8 cellular contexts compared by ENCODE assay signal in the genomic region with DNA sequence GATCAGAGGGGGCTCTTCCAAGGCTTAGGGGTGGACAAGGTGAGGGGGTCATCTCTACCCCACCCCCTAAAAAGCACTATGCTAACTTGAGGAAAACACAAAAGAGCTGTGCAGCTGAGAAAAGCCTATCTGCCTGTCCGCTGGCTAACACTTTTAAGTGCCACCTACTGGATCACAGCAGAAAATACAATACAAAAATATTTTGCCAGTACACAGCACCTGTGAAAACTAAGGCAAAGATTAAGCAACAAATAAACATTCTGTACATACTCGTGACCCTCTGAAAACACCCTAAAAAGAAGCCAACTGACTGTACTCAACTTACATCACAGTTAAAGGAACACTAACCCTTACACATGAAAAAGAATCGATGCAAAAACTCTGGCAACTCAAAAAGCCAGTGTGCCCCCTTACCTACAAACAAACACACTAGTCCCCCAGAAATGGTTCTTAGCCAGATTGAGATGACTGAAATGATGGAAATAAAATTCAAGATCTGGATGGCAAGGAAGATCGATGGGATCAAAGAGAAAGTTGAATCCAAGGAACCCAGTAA. TPM values are rescaled to one million over a fixed set of nuclear protein-coding genes. Genes with fewer than 3 reads are reported as not detected.
DNase-seq lines count a peak whose midpoint lies in the region; ATAC-seq, FAIRE-seq and TF ChIP-seq lines count a peak whose summit lies in the region.
"Not testable (repeated sequence)": the region's sequence is repeated elsewhere in the genome, so short reads cannot be mapped to it uniquely, and the experiment has no call there.

No MANE protein-coding gene starts in this region.

- not testable (repeated sequence) for TF ChIP-seq EP300 in A549 (IDR thresholded peaks at IDR 0.05)

- H3K23ac ChIP-seq in IMR-90 (ENCODE audit: low read depth, low read length), result not testable (repeated sequence)

- H3K4me1 Mint-ChIP-seq in natural killer cell treated with Interleukin-12 subunit alpha and Interleukin-12 subunit beta and Interleukin-15 and Interleukin-18, amount 100 ng/mL, for 72 hours (ENCODE audit: low read depth in 2 of 2), result peaks cover 9 to 17% of the 10 kb centered on the region in 2 donors

- in situ Hi-C loops in IMR-90 (cut with MboI; ENCODE audit: low sequenced_read_pairs), result loop anchor here (10.0 kb wide), 1 partner anchor 323 kb away; no protein-coding TSS in a partner anchor
- in situ Hi-C loops in Panc1 (cut with HindIII; ENCODE audit: low pct_unique_long_range_greater_than_20kb, low sequenced_read_pairs); astrocyte of the cerebellum (cut with HindIII; ENCODE audit: low sequenced_read_pairs): not testable (repeated sequence)

- not testable (repeated sequence) for H3K79me1 ChIP-seq in IMR-90 (ENCODE audit: low read depth in 1 of 2, low read length in 2 of 2)

- not testable (repeated sequence) for H3K56ac ChIP-seq in IMR-90 (ENCODE audit: extremely low read depth, insufficient read depth, low read length)

- H3K18ac ChIP-seq in IMR-90 (ENCODE audit: low read depth, low read length), result not testable (repeated sequence)

- not testable (repeated sequence) for H3K9ac ChIP-seq in IMR-90 (ENCODE audit: low read depth, low read length)

- H2BK15ac ChIP-seq in IMR-90 (ENCODE audit: low read depth, low read length), result not testable (repeated sequence)

- H3K27me3 Mint-ChIP-seq in natural killer cell treated with Interleukin-12 subunit alpha and Interleukin-12 subunit beta and Interleukin-15 and Interleukin-18, amount 100 ng/mL, for 72 hours, result peaks cover 11 to 23% of the 10 kb centered on the region in 2 donors

- H4K5ac ChIP-seq in IMR-90 (ENCODE audit: low read depth, low read length), result not testable (repeated sequence)

- FAIRE-seq in A549 (lab: Jason Lieb, UNC), result peak; percentile 86

- ATAC-seq in A549 (peak; percentile 57; a peak in 3 of 6 replicates), GM21825 (IDR thresholded peaks at IDR 0.05; ENCODE audit: unreplicated experiment) (peak; percentile 70), IMR-90 (ENCODE audit: low read depth) (peak; percentile 83), Panc1 (peak; percentile 61), foreskin keratinocyte (peak; percentile 45)
- ATAC-seq in natural killer cell treated with Interleukin-12 subunit alpha and Interleukin-12 subunit beta and Interleukin-15 and Interleukin-18, amount 100 ng/mL, for 72 hours, result peak; percentile 48 to 61

- not testable (repeated sequence) for H3K14ac ChIP-seq in IMR-90 (replicated peaks; ENCODE audit: low read depth, low read length)

- not testable (repeated sequence) for H2AK9ac ChIP-seq in IMR-90 (replicated peaks; ENCODE audit: low read depth, low read length, poor library complexity)

- dilution Hi-C loops in IMR-90 (cut with HindIII; ENCODE audit: low sequenced_read_pairs, unreplicated experiment), result not testable (repeated sequence)

- POLR2A ChIA-PET in A549 (lab: Yijun Ruan, JAX); IMR-90 (lab: Charles Lee; ENCODE audit: unreplicated experiment); Panc1 (lab: Charles Lee): not testable (repeated sequence)

- not testable (repeated sequence) for TF ChIP-seq POLR2A in A549 (IDR thresholded peaks at IDR 0.05; ENCODE audit: low read length); IMR-90 (IDR thresholded peaks at IDR 0.05; ENCODE audit: low read depth, low read length)

- not testable (repeated sequence) for H3K4me2 ChIP-seq in A549; IMR-90 (ENCODE audit: low read depth, low read length)

- H3K4me3 ChIP-seq in A549; IMR-90 (ENCODE audit: insufficient read depth, low read depth, low read length); Panc1 (ENCODE audit: low read depth in 2 of 2, low read length in 2 of 2); astrocyte of the cerebellum (ENCODE audit: low read depth, low read length): not testable (repeated sequence)

- H4K91ac ChIP-seq in IMR-90 (ENCODE audit: insufficient read depth, low read depth, low read length), result not testable (repeated sequence)

- not testable (repeated sequence) for DNase-seq in A549 (ENCODE audit: low read depth in 1 of 2, low spot score in 1 of 2); Panc1 (ENCODE audit: low read depth, low spot score); astrocyte of the cerebellum (ENCODE audit: low read depth); natural killer cell treated with Interleukin-12 subunit alpha and Interleukin-12 subunit beta and Interleukin-15 and Interleukin-18, amount 100 ng/mL, for 72 hours (ENCODE audit: low spot score)
- DNase-seq in IMR-90 (peak; percentile 21), foreskin keratinocyte (peak in 1 of 2 donors; percentile 11)

- H2BK120ac ChIP-seq in IMR-90 (ENCODE audit: low read depth, low read length), result not testable (repeated sequence)

- not testable (repeated sequence) for H3K4me3 Mint-ChIP-seq in natural killer cell treated with Interleukin-12 subunit alpha and Interleukin-12 subunit beta and Interleukin-15 and Interleukin-18, amount 100 ng/mL, for 72 hours

- H3K27ac ChIP-seq in A549; IMR-90 (ENCODE audit: insufficient read depth, low read length); Panc1 (ENCODE audit: low read length); foreskin keratinocyte: not testable (repeated sequence)

- TF ChIP-seq CTCF in A549 (IDR thresholded peaks at IDR 0.05) (peak; percentile 35), GM12872 (IDR thresholded peaks at IDR 0.05; ENCODE audit: insufficient read depth, low read depth, low read length) (peak; percentile 51), IMR-90 (conservative IDR thresholded peaks at IDR 0.05; ENCODE audit: low read depth, low read length) (peak; percentile 49), Panc1 (IDR thresholded peaks at IDR 0.05) (peak; percentile 79), astrocyte of the cerebellum (IDR thresholded peaks at IDR 0.05; ENCODE audit: low read depth, low read length, missing control alignments) (peak; percentile 45), foreskin keratinocyte (conservative IDR thresholded peaks at IDR 0.05) (peak; percentile 61)

- not testable (repeated sequence) for H3K27me3 ChIP-seq in IMR-90 (ENCODE audit: control insufficient read depth, insufficient read depth, low read length); foreskin keratinocyte
- peaks cover 15% of the 10 kb centered on the region for H3K27me3 ChIP-seq in Panc1 (ENCODE audit: control insufficient read depth, insufficient read depth, low read length)

- H4K8ac ChIP-seq in IMR-90 (ENCODE audit: low read depth in 2 of 2, low read length in 2 of 2), result not testable (repeated sequence)

- not testable (repeated sequence) for H4K20me1 ChIP-seq in IMR-90 (ENCODE audit: insufficient read depth, low read length)

- not testable (repeated sequence) for H3K9me3 Mint-ChIP-seq in natural killer cell treated with Interleukin-12 subunit alpha and Interleukin-12 subunit beta and Interleukin-15 and Interleukin-18, amount 100 ng/mL, for 72 hours

- TF ChIP-seq RAD21 in A549 (conservative IDR thresholded peaks at IDR 0.05 in 1 of 2, IDR thresholded peaks at IDR 0.05 in 1 of 2) (peak; percentile 15 to 40; a peak in 2 of 5 replicates), IMR-90 (IDR thresholded peaks at IDR 0.05; ENCODE audit: low read length) (peak; percentile 60)

- not testable (repeated sequence) for H3K4ac ChIP-seq in IMR-90 (ENCODE audit: low read depth, low read length)

- not testable (repeated sequence) for BruUV-seq in IMR-90 (replicated peaks; lab: Mats Ljungman, UMichigan); Panc1 (replicated peaks; lab: Mats Ljungman, UMichigan)

- H2AK5ac ChIP-seq in IMR-90 (ENCODE audit: low read depth, low read length), result not testable (repeated sequence)

- H2BK5ac ChIP-seq in IMR-90 (ENCODE audit: low read depth, low read length, poor library complexity, severe bottlenecking), result not testable (repeated sequence)

- intact Hi-C loops in IMR-90 (cut with micrococcal nuclease), result loop anchor here (2.0 to 5.0 kb wide), 3 partner anchors 166 to 317 kb away; no protein-coding TSS in a partner anchor
- intact Hi-C loops in Panc1 (cut with micrococcal nuclease; ENCODE audit: unreplicated experiment), result loop anchor here (10.0 kb wide), 2 partner anchors 163 to 313 kb away; no protein-coding TSS in a partner anchor

- not testable (repeated sequence) for H3K9me3 ChIP-seq in A549; IMR-90 (ENCODE audit: control insufficient read depth, insufficient read depth, low read length); Panc1 (ENCODE audit: control insufficient read depth, insufficient read depth, low read depth, low read length)

- peak overlapping the region in 1 of 2 donors; percentile 25 for H3K27ac Mint-ChIP-seq in natural killer cell treated with Interleukin-12 subunit alpha and Interleukin-12 subunit beta and Interleukin-15 and Interleukin-18, amount 100 ng/mL, for 72 hours

- not testable (repeated sequence) for H2AFZ ChIP-seq in IMR-90 (replicated peaks; ENCODE audit: low read length, poor library complexity)

- CTCF ChIA-PET in A549 (lab: Yijun Ruan, JAX) (interaction anchor here (0.6 to 1.2 kb wide), 2 partner anchors 30 to 320 kb away, joined by 3 read pairs; no protein-coding TSS in a partner anchor), Panc1 (lab: Charles Lee) (interaction anchor here (0.6 to 1.0 kb wide), 4 partner anchors 10 to 165 kb away, joined by 3 read pairs; no protein-coding TSS in a partner anchor)
- CTCF ChIA-PET in IMR-90 (lab: Yijun Ruan, JAX), result not testable (repeated sequence)

- H3K9me1 ChIP-seq in IMR-90 (ENCODE audit: insufficient read depth, low read length), result not testable (repeated sequence)

- 3% methylated on average over 4 of the region's 4 CpGs for WGBS in A549 (ENCODE audit: missing lambda C conversion rate)
- WGBS in IMR-90 (ENCODE audit: extremely low coverage in 2 of 2, insufficient read length in 1 of 2), 2 experiments, result 31% methylated on average over 2 of the region's 4 CpGs; no CpG with 5 or more reads in 1 of the 2 experiments

- H2BK20ac ChIP-seq in IMR-90 (ENCODE audit: low read depth, low read length), result not testable (repeated sequence)

- H3K36me3 ChIP-seq in IMR-90 (ENCODE audit: control insufficient read depth, insufficient read depth, low read length); Panc1 (ENCODE audit: control insufficient read depth, insufficient read depth, low read length): not testable (repeated sequence)

- H3K4me1 ChIP-seq in A549; IMR-90 (ENCODE audit: control insufficient read depth, insufficient read depth, low read length); Panc1 (ENCODE audit: control insufficient read depth, insufficient read depth, low read length); foreskin keratinocyte: not testable (repeated sequence)

- H3K36me3 Mint-ChIP-seq in natural killer cell treated with Interleukin-12 subunit alpha and Interleukin-12 subunit beta and Interleukin-15 and Interleukin-18, amount 100 ng/mL, for 72 hours, result not testable (repeated sequence)

RNA-seq across cellular contexts. Expression of a gene that starts 25.7 kb away (rescaled TPM):
- 64.4 and 68.1 TPM in 2 replicates for polyA plus RNA-seq in A549 (2011; rRNA removed)
- polyA plus RNA-seq in A549 (2012; cell fraction: cytosol; rRNA removed), result 39.0 and 54.6 TPM in 2 replicates
- 29.2 and 35.0 TPM in 2 replicates for polyA plus RNA-seq in A549 (2012; cell fraction: nucleus; rRNA removed)
- polyA plus RNA-seq in A549 (2017; fragmentation: RNase III; extraction: RNeasy Plus Mini Kit Qiagen cat#74134 plus additional on column Dnase treatment), result 70.5 to 74.0 TPM (median 73.4 TPM) in 3 replicates
- 78.6 and 87.2 TPM in 2 replicates for polyA minus RNA-seq in A549 (2011; rRNA and poly(A)+ RNA removed)
- 94.5 and 94.7 TPM in 2 replicates for total RNA-seq in IMR-90 (2012; rRNA removed)
- 54.5 and 60.2 TPM in 2 replicates for polyA plus RNA-seq in IMR-90 (2012; rRNA removed)
- polyA plus RNA-seq in IMR-90 (2012; cell fraction: cytosol; rRNA removed), result 39.0 and 52.2 TPM in 2 replicates
- 26.0 and 27.4 TPM in 2 replicates for polyA plus RNA-seq in IMR-90 (2012; cell fraction: nucleus; rRNA removed; ENCODE audit: low replicate concordance)
- total RNA-seq in Panc1 (2021; ENCODE audit: unreplicated experiment), result 131 TPM
- polyA plus RNA-seq in Panc1 (2012; ENCODE audit: insufficient read length), result 84.5 TPM
- total RNA-seq in foreskin keratinocyte, result 88.1 and 94.1 TPM in 2 replicates
- polyA plus RNA-seq in foreskin keratinocyte, result 53.3 and 64.8 TPM in 2 replicates
- 100 to 1,000 TPM; 204 to 244 TPM for total RNA-seq in natural killer cell treated with Interleukin-12 subunit alpha and Interleukin-12 subunit beta and Interleukin-15 and Interleukin-18, amount 100 ng/mL, for 72 hours
